ENCODE assay signal across 13 cellular contexts in genomic region chr22:22293436-22293835, GRCh38. TPM values are rescaled to one million over a fixed set of nuclear protein-coding genes. Genes with fewer than 3 reads are reported as not detected.
"Had no signal": no experiment of that assay in that cellular context is flagged by ENCODE, and none has a peak within 500 bp of the region (broad histone marks: within the 10 kb centered on the region; RNA-seq: fewer than 3 reads in every experiment).

No MANE protein-coding gene starts in this region.

RNA-seq across cellular contexts. Expression of gene VPREB1, which starts 48.9 kb away (rescaled TPM):
- total RNA-seq: subcutaneous adipose tissue, suprapubic skin, temporal lobe, testis, thoracic aorta, thyroid gland, tibial nerve, transverse colon, upper lobe of left lung, upper lobe of right lung, ureter, urinary bladder, vagina had no signal
